11 cellular contexts compared by ENCODE assay signal in genomic region chr11:35919244-35919643, GRCh38. TPM values are rescaled to one million over a fixed set of nuclear protein-coding genes. Genes with fewer than 3 reads are reported as not detected.
A peak's percentile ranks its signal among the peaks of the same experiment; 100 is the strongest.
DNase-seq lines count a peak whose midpoint lies in the region; ATAC-seq and TF ChIP-seq lines count a peak whose summit lies in the region.
"Had no signal": no experiment of that assay in that cellular context is flagged by ENCODE, and none has a peak within 500 bp of the region (broad histone marks: within the 10 kb centered on the region; RNA-seq: fewer than 3 reads in every experiment).

No MANE protein-coding gene starts in this region.

- H3K4me3 ChIP-seq in ectodermal cell (ENCODE audit: insufficient read depth, low read depth, low read length): no peak overlapping the region

- 50 to 59% methylated on average over 3 of the region's 3 CpGs for WGBS in ectodermal cell, 2 experiments

- H3K4me3 Mint-ChIP-seq in glutamatergic neuron (ENCODE audit: unreplicated experiment): no peak overlapping the region
- H3K4me3 Mint-ChIP-seq: activated T-cell treated with anti-CD3 and anti-CD28 coated beads, Interleukin-2, amount 50 U/mL, for 72 hours; dendritic cell treated with granulocyte-macrophage colony-stimulating factor and Interleukin-4, amounts not matched to agents 40 ng/mL and 50 ng/mL, for 4 days had no signal

- H3K27me3 Mint-ChIP-seq in glutamatergic neuron (ENCODE audit: unreplicated experiment): no peaks in the 10 kb centered on the region

- H3K36me3 ChIP-seq in ectodermal cell (ENCODE audit: control insufficient read depth, insufficient read depth, low read length): no peaks in the 10 kb centered on the region

- no peaks in the 10 kb centered on the region for H3K4me1 Mint-ChIP-seq in glutamatergic neuron (ENCODE audit: low read depth, unreplicated experiment)

- H3K9me3 Mint-ChIP-seq in glutamatergic neuron (ENCODE audit: unreplicated experiment): no peaks in the 10 kb centered on the region
- H3K9me3 Mint-ChIP-seq: activated T-cell treated with anti-CD3 and anti-CD28 coated beads, Interleukin-2, amount 50 U/mL, for 72 hours; dendritic cell treated with granulocyte-macrophage colony-stimulating factor and Interleukin-4, amounts not matched to agents 40 ng/mL and 50 ng/mL, for 4 days had no signal

- H3K36me3 Mint-ChIP-seq in glutamatergic neuron (ENCODE audit: unreplicated experiment): no peaks in the 10 kb centered on the region

- ATAC-seq in GM18498 (IDR thresholded peaks at IDR 0.05; ENCODE audit: unreplicated experiment): no peak
- ATAC-seq in HG03045 (IDR thresholded peaks at IDR 0.05; ENCODE audit: unreplicated experiment): no peak
- ATAC-seq: activated T-cell treated with anti-CD3 and anti-CD28 coated beads, Interleukin-2, amount 50 U/mL, for 72 hours had no signal

- no peaks in the 10 kb centered on the region for H3K9me3 ChIP-seq in ectodermal cell (ENCODE audit: control insufficient read depth, low read length)

- no peak for TF ChIP-seq CTCF in glutamatergic neuron (IDR thresholded peaks at IDR 0.05; ENCODE audit: partially characterized antibody, unreplicated experiment)

- peak overlapping the region; percentile 81 for H3K27ac ChIP-seq in ectodermal cell (ENCODE audit: insufficient read depth, low read depth, low read length, poor library complexity, severe bottlenecking)

- DNase-seq in LHCN-M2 (ENCODE audit: low read depth) (peak; percentile 77), NCI-H345 (lab: John Stamatoyannopoulos, UW) (peak; percentile 92), pons (ENCODE audit: low spot score) (peak; percentile 96), glutamatergic neuron (no peak), HPDE6-E6E7 (ENCODE audit: extremely low spot score) (no peak)
- DNase-seq: activated T-cell treated with anti-CD3 and anti-CD28 coated beads, Interleukin-2, amount 50 U/mL, for 72 hours had no signal

- H3K27me3 ChIP-seq in ectodermal cell (ENCODE audit: control insufficient read depth, insufficient read depth, low read length, poor library complexity, severe bottlenecking): no peaks in the 10 kb centered on the region

- no peak overlapping the region for H3K27ac Mint-ChIP-seq in glutamatergic neuron (ENCODE audit: unreplicated experiment)
- H3K27ac Mint-ChIP-seq: activated T-cell treated with anti-CD3 and anti-CD28 coated beads, Interleukin-2, amount 50 U/mL, for 72 hours; dendritic cell treated with granulocyte-macrophage colony-stimulating factor and Interleukin-4, amounts not matched to agents 40 ng/mL and 50 ng/mL, for 4 days had no signal

- H3K4me1 ChIP-seq in ectodermal cell (ENCODE audit: control insufficient read depth, insufficient read depth, low read length): peaks cover 18% of the 10 kb centered on the region

RNA-seq across cellular contexts. Expression of gene LDLRAD3, which starts 24.6 kb away (rescaled TPM):
- 30.8 and 44.3 TPM in 2 replicates for total RNA-seq in LHCN-M2 (2014; rRNA removed)
- polyA plus RNA-seq in LHCN-M2 (2012): 9.1 TPM
- 34.6 TPM for polyA plus RNA-seq in ectodermal cell (2013, experiment 1 of 4)
- polyA plus RNA-seq in ectodermal cell (2013, experiment 2 of 4): 37.1 TPM
- polyA plus RNA-seq in ectodermal cell (2013, experiment 3 of 4): 24.8 TPM
- 27.0 TPM for polyA plus RNA-seq in ectodermal cell (2013, experiment 4 of 4)
- total RNA-seq in glutamatergic neuron (ENCODE audit: unreplicated experiment): 59.9 TPM
- total RNA-seq: activated T-cell treated with anti-CD3 and anti-CD28 coated beads, Interleukin-2, amount 50 U/mL, for 72 hours; OCI-LY7 had no signal

Comparison
In these comparisons a context has a peak if more than half of its experiments do, and no peak if none do; other contexts are left out.
1. DNase-seq: peak in LHCN-M2 (single experiment), NCI-H345 (single experiment) and pons (single experiment); none in glutamatergic neuron (single experiment) and HPDE6-E6E7 (single experiment).